Comparison of ENCODE assay signal across 36 cellular contexts in genomic region chr19:21934593-21934992, GRCh38.
"Had no signal": no experiment of that assay in that cellular context is flagged by ENCODE, and none has a peak within 500 bp of the region (broad histone marks: within the 10 kb centered on the region; RNA-seq: fewer than 3 reads in every experiment).

No MANE protein-coding gene starts in this region.

- H3K4me1 ChIP-seq: adrenal gland, body of pancreas, breast epithelium had no signal

- H3K27ac Mint-ChIP-seq: activated B cell treated with CpG ODN at 0.5 μM for 24 hours; activated CD4-positive, alpha-beta memory T cell treated with anti-CD3 and anti-CD28 coated beads for 36 hours; activated CD4-positive, alpha-beta T cell treated with anti-CD3 and anti-CD28 coated beads, Interleukin-2, amount 10 ng/mL, durations not matched to agents 24 days and 14 days; activated CD8-positive, alpha-beta T cell treated with anti-CD3 and anti-CD28 coated beads for 36 hours; activated naive CD4-positive, alpha-beta T cell treated with anti-CD3 and anti-CD28 coated beads for 36 hours; activated naive CD4-positive, alpha-beta T cell treated with anti-CD3 and anti-CD28 coated beads, Interleukin-2, amount 50 U/mL, for 72 hours; activated naive CD8-positive, alpha-beta T cell treated with anti-CD3 and anti-CD28 coated beads for 36 hours; activated T-cell treated with anti-CD3 and anti-CD28 coated beads, Interleukin-2, amount 50 U/mL, for 72 hours; activated T-helper 1 cell treated with anti-CD3 and anti-CD28 coated beads, Interleukin-12 subunit alpha, Interleukin-12 subunit beta, Interleukin-2, Interleukin-4 antibody, amounts not matched to agents 30 ng/mL and 10 ng/mL and 1 ng/mL, durations not matched to agents 14 hours and 24 hours and 36 hours; activated T-helper 17 cell treated with anti-CD3 and anti-CD28 coated beads, Interleukin-2, amount 50 U/mL, for 72 hours; T-helper 1 cell treated with Interleukin-12 subunit alpha and Interleukin-12 subunit beta and Interleukin-4 antibody, amounts not matched to agents 30 μg/mL and 1 μg/mL, for 36 hours; T-helper 2 cell treated with Interferon-gamma antibody and Interleukin-4, amounts not matched to agents 5 μg/mL and 100 μg/mL, for 36 hours had no signal

- H3K4me3 Mint-ChIP-seq: activated B cell treated with CpG ODN at 0.5 μM for 24 hours; activated CD4-positive, alpha-beta memory T cell treated with anti-CD3 and anti-CD28 coated beads for 36 hours; activated CD4-positive, alpha-beta T cell treated with anti-CD3 and anti-CD28 coated beads, Interleukin-2, amount 10 ng/mL, durations not matched to agents 24 days and 14 days; activated CD8-positive, alpha-beta T cell treated with anti-CD3 and anti-CD28 coated beads for 36 hours; activated naive CD4-positive, alpha-beta T cell treated with anti-CD3 and anti-CD28 coated beads for 36 hours; activated naive CD8-positive, alpha-beta T cell treated with anti-CD3 and anti-CD28 coated beads for 36 hours; activated T-cell treated with anti-CD3 and anti-CD28 coated beads, Interleukin-2, amount 50 U/mL, for 4 hours; activated T-cell treated with anti-CD3 and anti-CD28 coated beads, Interleukin-2, amount 50 U/mL, for 72 hours; activated T-helper 1 cell treated with anti-CD3 and anti-CD28 coated beads, Interleukin-12 subunit alpha, Interleukin-12 subunit beta, Interleukin-2, Interleukin-4 antibody, amounts not matched to agents 30 ng/mL and 10 ng/mL and 1 ng/mL, durations not matched to agents 14 hours and 24 hours and 36 hours; activated T-helper 17 cell treated with anti-CD3 and anti-CD28 coated beads, Interleukin-2, amount 50 U/mL, for 72 hours; T-helper 1 cell treated with Interleukin-12 subunit alpha and Interleukin-12 subunit beta and Interleukin-4 antibody, amounts not matched to agents 30 μg/mL and 1 μg/mL, for 36 hours; T-helper 2 cell treated with Interferon-gamma antibody and Interleukin-4, amounts not matched to agents 5 μg/mL and 100 μg/mL, for 36 hours had no signal

- H3K36me3 ChIP-seq: adrenal gland, brain microvascular endothelial cell, breast epithelium had no signal

- H3K27me3 ChIP-seq: adrenal gland, body of pancreas, brain microvascular endothelial cell, breast epithelium had no signal

- DNase-seq: activated B cell treated with CpG ODN at 0.5 μM for 24 hours; activated CD4-positive, alpha-beta memory T cell treated with anti-CD3 and anti-CD28 coated beads for 36 hours; activated CD4-positive, alpha-beta T cell treated with anti-CD3 and anti-CD28 coated beads for 4 hours; activated CD4-positive, alpha-beta T cell treated with anti-CD3 and anti-CD28 coated beads, Interleukin-2, amount 10 ng/mL, durations not matched to agents 24 days and 14 days; activated CD4-positive, alpha-beta T cell treated with anti-CD3 and anti-CD28 coated beads, Interleukin-2, amount 50 U/mL, for 1 hour; activated CD4-positive, alpha-beta T cell treated with anti-CD3 and anti-CD28 coated beads, Interleukin-2, amount 50 U/mL, for 4 hours; activated CD4-positive, CD25-positive, alpha-beta regulatory T cell treated with anti-CD3 and anti-CD28 coated beads, Interleukin-2, amount 50 U/mL, for 72 hours; activated CD8-positive, alpha-beta memory T cell treated with anti-CD3 and anti-CD28 coated beads, Interleukin-2, amount 50 U/mL, for 4 hours; activated CD8-positive, alpha-beta T cell treated with anti-CD3 and anti-CD28 coated beads for 36 hours; activated effector memory CD4-positive, alpha-beta T cell treated with anti-CD3 and anti-CD28 coated beads, Interleukin-2, amount 50 U/mL, for 16 hours; activated gamma-delta T cell treated with Interleukin-2 at 50 U/mL for 16 hours; activated naive CD4-positive, alpha-beta T cell; activated naive CD4-positive, alpha-beta T cell treated with anti-CD3 and anti-CD28 coated beads for 36 hours; activated naive CD4-positive, alpha-beta T cell treated with anti-CD3 and anti-CD28 coated beads, Interleukin-2, amount 50 U/mL, for 16 hours; activated naive CD8-positive, alpha-beta T cell treated with anti-CD3 and anti-CD28 coated beads for 36 hours; activated T-cell treated with anti-CD3 and anti-CD28 coated beads for 4 hours; activated T-cell treated with anti-CD3 and anti-CD28 coated beads, Interleukin-2, amount 50 U/mL, for 1 hour; activated T-cell treated with anti-CD3 and anti-CD28 coated beads, Interleukin-2, amount 50 U/mL, for 4 hours; activated T-cell treated with anti-CD3 and anti-CD28 coated beads, Interleukin-2, amount 50 U/mL, for 72 hours; adrenal gland; amniotic stem cell; aorta; body of pancreas; brain microvascular endothelial cell; central memory CD4-positive, alpha-beta T cell; T-helper 2 cell; T-helper 9 cell had no signal

- FAIRE-seq: astrocyte, TTC549 had no signal

- H3K27me3 Mint-ChIP-seq: activated B cell treated with CpG ODN at 0.5 μM for 24 hours; activated CD4-positive, alpha-beta memory T cell treated with anti-CD3 and anti-CD28 coated beads for 36 hours; activated CD4-positive, alpha-beta T cell treated with anti-CD3 and anti-CD28 coated beads, Interleukin-2, amount 10 ng/mL, durations not matched to agents 24 days and 14 days; activated CD8-positive, alpha-beta T cell treated with anti-CD3 and anti-CD28 coated beads for 36 hours; activated naive CD8-positive, alpha-beta T cell treated with anti-CD3 and anti-CD28 coated beads for 36 hours; activated T-helper 17 cell treated with anti-CD3 and anti-CD28 coated beads, Interleukin-2, amount 50 U/mL, for 72 hours had no signal

- ATAC-seq: activated CD8-positive, alpha-beta T cell treated with anti-CD3 and anti-CD28 coated beads for 36 hours; activated naive CD4-positive, alpha-beta T cell treated with anti-CD3 and anti-CD28 coated beads, Interleukin-2, amount 50 U/mL, for 72 hours; activated T-cell treated with anti-CD3 and anti-CD28 coated beads, Interleukin-2, amount 50 U/mL, for 4 hours; activated T-cell treated with anti-CD3 and anti-CD28 coated beads, Interleukin-2, amount 50 U/mL, for 72 hours; activated T-helper 17 cell treated with anti-CD3 and anti-CD28 coated beads, Interleukin-2, amount 50 U/mL, for 72 hours; body of pancreas had no signal

- H3K4me3 ChIP-seq: adrenal gland, body of pancreas, breast epithelium had no signal

- H3K27ac ChIP-seq: adrenal gland, body of pancreas, brain microvascular endothelial cell, breast epithelium, VCaP had no signal

- H3K36me3 Mint-ChIP-seq: activated naive CD8-positive, alpha-beta T cell treated with anti-CD3 and anti-CD28 coated beads for 36 hours had no signal

- H3K4me1 Mint-ChIP-seq: activated B cell treated with CpG ODN at 0.5 μM for 24 hours; activated CD4-positive, alpha-beta T cell treated with anti-CD3 and anti-CD28 coated beads, Interleukin-2, amount 10 ng/mL, durations not matched to agents 24 days and 14 days; activated naive CD8-positive, alpha-beta T cell treated with anti-CD3 and anti-CD28 coated beads for 36 hours; activated T-helper 17 cell treated with anti-CD3 and anti-CD28 coated beads, Interleukin-2, amount 50 U/mL, for 72 hours had no signal
